Comparison of ENCODE assay signal across 1 cellular context in the genomic region with DNA sequence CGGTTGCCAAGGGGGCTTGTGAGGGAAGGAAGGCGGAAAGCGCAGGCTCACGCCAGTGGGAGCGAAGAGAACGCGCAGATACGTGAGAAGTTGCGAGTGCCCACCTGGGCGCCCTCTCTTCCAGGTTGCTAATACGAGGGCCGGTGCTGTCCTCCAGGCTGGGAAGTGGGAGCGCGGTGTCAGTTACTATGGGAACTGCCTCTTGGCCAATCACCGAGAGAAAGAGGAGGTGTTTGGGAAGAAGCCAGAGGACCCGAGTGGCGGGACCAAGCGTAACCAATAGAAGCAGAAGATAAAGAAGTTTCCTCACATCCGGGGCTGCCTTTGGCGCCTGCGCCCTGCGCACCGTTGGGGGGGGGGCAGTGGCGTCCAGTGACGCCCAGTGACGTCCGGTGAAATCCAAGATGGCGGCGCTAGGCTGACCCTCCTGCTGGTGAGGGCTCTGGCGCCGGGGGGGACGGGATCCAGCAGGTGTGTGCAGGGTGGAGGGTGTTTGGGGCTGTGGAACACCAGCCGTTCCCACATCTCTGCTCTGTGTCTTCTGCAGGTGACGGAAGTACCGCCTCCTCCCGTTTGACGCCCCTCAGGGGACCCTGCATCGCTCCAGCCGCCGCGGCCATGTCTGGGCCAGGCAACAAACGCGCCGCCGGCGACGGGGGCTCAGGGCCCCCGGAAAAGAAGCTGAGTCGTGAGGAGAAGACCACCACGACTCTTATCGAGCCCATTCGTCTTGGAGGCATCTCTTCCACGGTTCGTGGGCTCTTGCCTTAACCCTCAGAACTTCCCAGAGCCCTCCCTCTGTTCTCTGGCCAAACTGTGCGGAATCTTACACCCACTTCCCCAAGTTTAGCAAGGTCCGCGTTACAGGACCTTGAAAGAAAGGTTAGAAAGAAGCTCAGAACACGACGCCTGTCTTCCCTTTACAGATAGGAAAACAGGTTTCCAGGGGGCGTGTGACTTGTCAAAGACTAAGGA.
TF ChIP-seq lines count a peak whose summit lies in the region.

TSS of gene CFAP119 (minus strand) at position 135 of the 975 bp plus-strand sequence. CDS start 314 bp downstream, outside the sequence.
TSS of gene RNF40 (plus strand) at position 395 of the 975 bp plus-strand sequence. CDS start at position 619, 224 bp downstream.

TF ChIP-seq in HepG2, 621 proteins besides CTCF, POLR2A, EP300 and RAD21 (continued from another document and continues in another):
- peak; percentile 16; the same call in 1 of the 2 replicates for TF ChIP-seq ZNF546 (CRISPR knock-in tag; conservative IDR thresholded peaks at IDR 0.05)
- TF ChIP-seq PHB2 (IDR thresholded peaks at IDR 0.05; ENCODE audit: partially characterized antibody): no peak
- TF ChIP-seq ZNF670 (CRISPR knock-in tag; IDR thresholded peaks at IDR 0.05; ENCODE audit: borderline replicate concordance): no peak; the same call in 1 of the 2 replicates
- TF ChIP-seq ZNF713 (CRISPR knock-in tag; IDR thresholded peaks at IDR 0.05): no peak
- peak; percentile 83; the same call in 1 of the 2 replicates for TF ChIP-seq ZNF354B (CRISPR knock-in tag; IDR thresholded peaks at IDR 0.05)
- no peak for TF ChIP-seq ZNF644 (CRISPR knock-in tag; IDR thresholded peaks at IDR 0.05; ENCODE audit: low read depth)
- TF ChIP-seq PAWR (CRISPR knock-in tag; IDR thresholded peaks at IDR 0.05; ENCODE audit: borderline replicate concordance): no peak
- TF ChIP-seq ZNF672 (CRISPR knock-in tag; IDR thresholded peaks at IDR 0.05): no peak
- TF ChIP-seq, protein P1, sequence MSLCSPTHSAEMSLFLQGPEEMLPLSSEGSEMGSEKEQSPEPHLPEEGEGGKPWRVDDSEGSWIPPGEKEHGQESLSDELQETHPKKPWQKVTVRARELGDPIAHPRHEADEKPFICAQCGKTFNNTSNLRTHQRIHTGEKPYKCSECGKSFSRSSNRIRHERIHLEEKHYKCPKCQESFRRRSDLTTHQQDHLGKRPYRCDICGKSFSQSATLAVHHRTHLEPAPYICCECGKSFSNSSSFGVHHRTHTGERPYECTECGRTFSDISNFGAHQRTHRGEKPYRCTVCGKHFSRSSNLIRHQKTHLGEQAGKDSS (CRISPR knock-in tag; IDR thresholded peaks at IDR 0.05; ENCODE audit: borderline replicate concordance, low read depth): no peak
- TF ChIP-seq MED13 (CRISPR knock-in tag; IDR thresholded peaks at IDR 0.05): peak; percentile 73; the same call in 1 of the 2 replicates
- TF ChIP-seq HIVEP1 (CRISPR knock-in tag; IDR thresholded peaks at IDR 0.05): peak; percentile 14
- no peak for TF ChIP-seq SMAD9 (CRISPR knock-in tag; IDR thresholded peaks at IDR 0.05)
- TF ChIP-seq CREBL2 (CRISPR knock-in tag; IDR thresholded peaks at IDR 0.05; ENCODE audit: borderline replicate concordance): no peak
- TF ChIP-seq, protein P2, sequence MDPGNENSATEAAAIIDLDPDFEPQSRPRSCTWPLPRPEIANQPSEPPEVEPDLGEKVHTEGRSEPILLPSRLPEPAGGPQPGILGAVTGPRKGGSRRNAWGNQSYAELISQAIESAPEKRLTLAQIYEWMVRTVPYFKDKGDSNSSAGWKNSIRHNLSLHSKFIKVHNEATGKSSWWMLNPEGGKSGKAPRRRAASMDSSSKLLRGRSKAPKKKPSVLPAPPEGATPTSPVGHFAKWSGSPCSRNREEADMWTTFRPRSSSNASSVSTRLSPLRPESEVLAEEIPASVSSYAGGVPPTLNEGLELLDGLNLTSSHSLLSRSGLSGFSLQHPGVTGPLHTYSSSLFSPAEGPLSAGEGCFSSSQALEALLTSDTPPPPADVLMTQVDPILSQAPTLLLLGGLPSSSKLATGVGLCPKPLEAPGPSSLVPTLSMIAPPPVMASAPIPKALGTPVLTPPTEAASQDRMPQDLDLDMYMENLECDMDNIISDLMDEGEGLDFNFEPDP (CRISPR knock-in tag; conservative IDR thresholded peaks at IDR 0.05): no peak
- TF ChIP-seq NFRKB (IDR thresholded peaks at IDR 0.05): no peak
- TF ChIP-seq DNMT3B (CRISPR knock-in tag; conservative IDR thresholded peaks at IDR 0.05): no peak
- TF ChIP-seq SRSF4 (IDR thresholded peaks at IDR 0.05; ENCODE audit: low read depth, low read length, poor library complexity, severe bottlenecking): no peak
- TF ChIP-seq HMG20B (CRISPR knock-in tag; conservative IDR thresholded peaks at IDR 0.05): no peak
- TF ChIP-seq SALL2 (CRISPR knock-in tag; IDR thresholded peaks at IDR 0.05): peak; percentile 74; the same call in 1 of the 2 replicates
- TF ChIP-seq ZNF441 (CRISPR knock-in tag; IDR thresholded peaks at IDR 0.05; ENCODE audit: borderline replicate concordance): 0 out of 2 replicates have a peak, but pooled peaks have one; percentile 39
- TF ChIP-seq REXO4 (CRISPR knock-in tag; IDR thresholded peaks at IDR 0.05; ENCODE audit: borderline replicate concordance): no peak
- peak; percentile 61 for TF ChIP-seq GABPA (IDR thresholded peaks at IDR 0.05; ENCODE audit: low read depth, low read length)
- TF ChIP-seq GABPA (CRISPR knock-in tag; IDR thresholded peaks at IDR 0.05; ENCODE audit: low read depth): peak; percentile 92
- TF ChIP-seq, protein P3, sequence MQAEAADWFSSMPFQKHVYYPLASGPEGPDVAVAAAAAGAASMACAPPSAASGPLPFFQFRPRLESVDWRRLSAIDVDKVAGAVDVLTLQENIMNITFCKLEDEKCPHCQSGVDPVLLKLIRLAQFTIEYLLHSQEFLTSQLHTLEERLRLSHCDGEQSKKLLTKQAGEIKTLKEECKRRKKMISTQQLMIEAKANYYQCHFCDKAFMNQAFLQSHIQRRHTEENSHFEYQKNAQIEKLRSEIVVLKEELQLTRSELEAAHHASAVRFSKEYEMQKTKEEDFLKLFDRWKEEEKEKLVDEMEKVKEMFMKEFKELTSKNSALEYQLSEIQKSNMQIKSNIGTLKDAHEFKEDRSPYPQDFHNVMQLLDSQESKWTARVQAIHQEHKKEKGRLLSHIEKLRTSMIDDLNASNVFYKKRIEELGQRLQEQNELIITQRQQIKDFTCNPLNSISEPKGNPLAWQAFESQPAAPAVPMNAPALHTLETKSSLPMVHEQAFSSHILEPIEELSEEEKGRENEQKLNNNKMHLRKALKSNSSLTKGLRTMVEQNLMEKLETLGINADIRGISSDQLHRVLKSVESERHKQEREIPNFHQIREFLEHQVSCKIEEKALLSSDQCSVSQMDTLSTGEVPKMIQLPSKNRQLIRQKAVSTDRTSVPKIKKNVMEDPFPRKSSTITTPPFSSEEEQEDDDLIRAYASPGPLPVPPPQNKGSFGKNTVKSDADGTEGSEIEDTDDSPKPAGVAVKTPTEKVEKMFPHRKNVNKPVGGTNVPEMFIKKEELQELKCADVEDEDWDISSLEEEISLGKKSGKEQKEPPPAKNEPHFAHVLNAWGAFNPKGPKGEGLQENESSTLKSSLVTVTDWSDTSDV (CRISPR knock-in tag; IDR thresholded peaks at IDR 0.05): no peak
- peak; percentile 93 for TF ChIP-seq CREB1 (IDR thresholded peaks at IDR 0.05)
- TF ChIP-seq CREB1 (CRISPR knock-in tag; IDR thresholded peaks at IDR 0.05): peak; percentile 96
- no peak for TF ChIP-seq MED8 (CRISPR knock-in tag; IDR thresholded peaks at IDR 0.05; ENCODE audit: insufficient replicate concordance)
- TF ChIP-seq CBX2 (IDR thresholded peaks at IDR 0.05; ENCODE audit: low read depth, low read length): no peak
- TF ChIP-seq CBX2 (CRISPR knock-in tag; IDR thresholded peaks at IDR 0.05; ENCODE audit: low read depth): no peak
- TF ChIP-seq DNMT1 (CRISPR knock-in tag; IDR thresholded peaks at IDR 0.05): peak; percentile 64
- TF ChIP-seq, protein P4, sequence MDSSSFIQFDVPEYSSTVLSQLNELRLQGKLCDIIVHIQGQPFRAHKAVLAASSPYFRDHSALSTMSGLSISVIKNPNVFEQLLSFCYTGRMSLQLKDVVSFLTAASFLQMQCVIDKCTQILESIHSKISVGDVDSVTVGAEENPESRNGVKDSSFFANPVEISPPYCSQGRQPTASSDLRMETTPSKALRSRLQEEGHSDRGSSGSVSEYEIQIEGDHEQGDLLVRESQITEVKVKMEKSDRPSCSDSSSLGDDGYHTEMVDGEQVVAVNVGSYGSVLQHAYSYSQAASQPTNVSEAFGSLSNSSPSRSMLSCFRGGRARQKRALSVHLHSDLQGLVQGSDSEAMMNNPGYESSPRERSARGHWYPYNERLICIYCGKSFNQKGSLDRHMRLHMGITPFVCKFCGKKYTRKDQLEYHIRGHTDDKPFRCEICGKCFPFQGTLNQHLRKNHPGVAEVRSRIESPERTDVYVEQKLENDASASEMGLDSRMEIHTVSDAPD (CRISPR knock-in tag; IDR thresholded peaks at IDR 0.05): peak; percentile 84
- TF ChIP-seq TCF7 (IDR thresholded peaks at IDR 0.05; ENCODE audit: low read depth): no peak
- peak; percentile 51 for TF ChIP-seq ZNF331 (CRISPR knock-in tag; IDR thresholded peaks at IDR 0.05)
- TF ChIP-seq, protein P5, sequence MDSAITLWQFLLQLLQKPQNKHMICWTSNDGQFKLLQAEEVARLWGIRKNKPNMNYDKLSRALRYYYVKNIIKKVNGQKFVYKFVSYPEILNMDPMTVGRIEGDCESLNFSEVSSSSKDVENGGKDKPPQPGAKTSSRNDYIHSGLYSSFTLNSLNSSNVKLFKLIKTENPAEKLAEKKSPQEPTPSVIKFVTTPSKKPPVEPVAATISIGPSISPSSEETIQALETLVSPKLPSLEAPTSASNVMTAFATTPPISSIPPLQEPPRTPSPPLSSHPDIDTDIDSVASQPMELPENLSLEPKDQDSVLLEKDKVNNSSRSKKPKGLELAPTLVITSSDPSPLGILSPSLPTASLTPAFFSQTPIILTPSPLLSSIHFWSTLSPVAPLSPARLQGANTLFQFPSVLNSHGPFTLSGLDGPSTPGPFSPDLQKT (CRISPR knock-in tag; IDR thresholded peaks at IDR 0.05; ENCODE audit: borderline replicate concordance): no peak
- TF ChIP-seq CCAR2 (optimal IDR thresholded peaks at IDR 0.05; ENCODE audit: low read depth, low read length): no peak
- peak; percentile 86 for TF ChIP-seq SRY (CRISPR knock-in tag; IDR thresholded peaks at IDR 0.05)
- no peak for TF ChIP-seq ZNF446 (CRISPR knock-in tag; IDR thresholded peaks at IDR 0.05)
- peak; percentile 69 for TF ChIP-seq ZNF18 (CRISPR knock-in tag; IDR thresholded peaks at IDR 0.05; ENCODE audit: insufficient replicate concordance)
- TF ChIP-seq, protein P6, sequence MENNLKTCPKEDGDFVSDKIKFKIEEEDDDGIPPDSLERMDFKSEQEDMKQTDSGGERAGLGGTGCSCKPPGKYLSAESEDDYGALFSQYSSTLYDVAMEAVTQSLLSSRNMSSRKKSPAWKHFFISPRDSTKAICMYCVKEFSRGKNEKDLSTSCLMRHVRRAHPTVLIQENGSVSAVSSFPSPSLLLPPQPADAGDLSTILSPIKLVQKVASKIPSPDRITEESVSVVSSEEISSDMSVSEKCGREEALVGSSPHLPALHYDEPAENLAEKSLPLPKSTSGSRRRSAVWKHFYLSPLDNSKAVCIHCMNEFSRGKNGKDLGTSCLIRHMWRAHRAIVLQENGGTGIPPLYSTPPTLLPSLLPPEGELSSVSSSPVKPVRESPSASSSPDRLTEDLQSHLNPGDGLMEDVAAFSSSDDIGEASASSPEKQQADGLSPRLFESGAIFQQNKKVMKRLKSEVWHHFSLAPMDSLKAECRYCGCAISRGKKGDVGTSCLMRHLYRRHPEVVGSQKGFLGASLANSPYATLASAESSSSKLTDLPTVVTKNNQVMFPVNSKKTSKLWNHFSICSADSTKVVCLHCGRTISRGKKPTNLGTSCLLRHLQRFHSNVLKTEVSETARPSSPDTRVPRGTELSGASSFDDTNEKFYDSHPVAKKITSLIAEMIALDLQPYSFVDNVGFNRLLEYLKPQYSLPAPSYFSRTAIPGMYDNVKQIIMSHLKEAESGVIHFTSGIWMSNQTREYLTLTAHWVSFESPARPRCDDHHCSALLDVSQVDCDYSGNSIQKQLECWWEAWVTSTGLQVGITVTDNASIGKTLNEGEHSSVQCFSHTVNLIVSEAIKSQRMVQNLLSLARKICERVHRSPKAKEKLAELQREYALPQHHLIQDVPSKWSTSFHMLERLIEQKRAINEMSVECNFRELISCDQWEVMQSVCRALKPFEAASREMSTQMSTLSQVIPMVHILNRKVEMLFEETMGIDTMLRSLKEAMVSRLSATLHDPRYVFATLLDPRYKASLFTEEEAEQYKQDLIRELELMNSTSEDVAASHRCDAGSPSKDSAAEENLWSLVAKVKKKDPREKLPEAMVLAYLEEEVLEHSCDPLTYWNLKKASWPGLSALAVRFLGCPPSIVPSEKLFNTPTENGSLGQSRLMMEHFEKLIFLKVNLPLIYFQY (CRISPR knock-in tag; IDR thresholded peaks at IDR 0.05; ENCODE audit: borderline replicate concordance): 0 out of 2 replicates have a peak, but pooled peaks have one; percentile 50
- TF ChIP-seq JUNB (CRISPR knock-in tag; IDR thresholded peaks at IDR 0.05; ENCODE audit: borderline replicate concordance): no peak
- no peak; the same call in 1 of the 2 replicates for TF ChIP-seq ZBTB26 (CRISPR knock-in tag; IDR thresholded peaks at IDR 0.05; ENCODE audit: borderline replicate concordance)
- TF ChIP-seq ZNF773 (CRISPR knock-in tag; IDR thresholded peaks at IDR 0.05; ENCODE audit: borderline replicate concordance): peak; percentile 45; the same call in 1 of the 2 replicates
